In genomic region chr12:95551913-95552516, GRCh38 we compare ENCODE assay signal across 20 cellular contexts. TPM values are rescaled to one million over a fixed set of nuclear protein-coding genes. Genes with fewer than 3 reads are reported as not detected.
DNase-seq lines count a peak whose midpoint lies in the region; ATAC-seq and TF ChIP-seq lines count a peak whose summit lies in the region.
"Had no signal": no experiment of that assay in that cellular context is flagged by ENCODE, and none has a peak within 500 bp of the region (broad histone marks: within the 10 kb centered on the region; RNA-seq: fewer than 3 reads in every experiment).

No MANE protein-coding gene starts in this region.

- H3K27ac ChIP-seq in HUES64 (ENCODE audit: low read depth, low read length), result peak overlapping the region; percentile 96
- no peak overlapping the region for H3K27ac ChIP-seq in PC-9
- H3K27ac ChIP-seq: 22Rv1, left ventricle myocardium inferior, transverse colon had no signal

- CTCF ChIA-PET in PC-9 (lab: Charles Lee), result interaction anchor here (0.7 kb wide), 1 partner anchor 719 kb away, joined by 16 read pairs; no protein-coding TSS in a partner anchor

- TF ChIP-seq CTCF in natural killer cell (IDR thresholded peaks at IDR 0.05) (no peak), PC-9 (conservative IDR thresholded peaks at IDR 0.05) (no peak)

- H3K36me3 ChIP-seq in HUES64 (ENCODE audit: insufficient read depth, low read length), result no peaks in the 10 kb centered on the region
- no peaks in the 10 kb centered on the region for H3K36me3 ChIP-seq in PC-9 (ENCODE audit: low read depth)
- H3K36me3 ChIP-seq: BE2C, left ventricle myocardium inferior, transverse colon had no signal

- H2AFZ ChIP-seq in PC-9, result no peak overlapping the region

- no TSS peak for BruUV-seq in PC-9 (replicated peaks; lab: Mats Ljungman, UMichigan)

- 63% methylated on average over 5 of the region's 7 CpGs for WGBS in HUES64

- H3K4me3 ChIP-seq in HUES64 (ENCODE audit: low read length) (peak overlapping the region; percentile 92), PC-9 (no peak overlapping the region)
- H3K4me3 ChIP-seq: left ventricle myocardium inferior, transverse colon had no signal

- no peak overlapping the region for H3K4me2 ChIP-seq in PC-9

- peaks cover 47% of the 10 kb centered on the region for H3K4me1 Mint-ChIP-seq in activated T-helper 2 cell treated with anti-CD3 and anti-CD28 coated beads, Interferon-gamma antibody, Interleukin-2, Interleukin-4, amounts not matched to agents 10 μg/mL and 5 μg/mL and 100 μg/mL, durations not matched to agents 14 hours and 24 hours and 36 hours (ENCODE audit: low read depth)
- H3K4me1 Mint-ChIP-seq in natural killer cell, result peaks cover 0 to 16% of the 10 kb centered on the region in 2 donors

- DNase-seq in NOMO-1 (lab: John Stamatoyannopoulos, UW; ENCODE audit: unreplicated experiment in 2 of 2) (peak; percentile 36 to 44), NOMO-1 treated with dmso at 0.1 percent for 144 hours (lab: John Stamatoyannopoulos, UW; ENCODE audit: unreplicated experiment) (no peak), natural killer cell (no peak), PC-9 (no peak)
- no peak for DNase-seq in activated T-helper 2 cell treated with anti-CD3 and anti-CD28 coated beads, Interferon-gamma antibody, Interleukin-2, Interleukin-4, amounts not matched to agents 10 μg/mL and 5 μg/mL and 100 μg/mL, durations not matched to agents 14 hours and 24 hours and 36 hours (ENCODE audit: low spot score)
- no peak for DNase-seq in stimulated activated CD4-positive, alpha-beta T cell treated with anti-CD3 and anti-CD28 coated beads, Interleukin-2, amount 100 ng/mL, for 24 hours
- DNase-seq: activated B cell treated with CpG ODN at 0.5 μM for 24 hours; BE2C; cerebellar nuclear complex; effector memory CD8-positive, alpha-beta T cell; hippocampal formation; IMR-90; left ventricle myocardium inferior; NCI-H2171; NCI-H774; posterior cingulate gyrus; transverse colon had no signal

- peak overlapping the region; percentile 74 for H3K4me3 Mint-ChIP-seq in activated T-helper 2 cell treated with anti-CD3 and anti-CD28 coated beads, Interferon-gamma antibody, Interleukin-2, Interleukin-4, amounts not matched to agents 10 μg/mL and 5 μg/mL and 100 μg/mL, durations not matched to agents 14 hours and 24 hours and 36 hours (ENCODE audit: low read depth)
- peak overlapping the region; percentile 35 for H3K4me3 Mint-ChIP-seq in natural killer cell
- H3K4me3 Mint-ChIP-seq: activated B cell treated with CpG ODN at 0.5 μM for 24 hours had no signal

- H3K27me3 ChIP-seq in HUES64 (ENCODE audit: insufficient read depth, low read length) (no peaks in the 10 kb centered on the region), PC-9 (ENCODE audit: insufficient read depth, low read depth) (no peaks in the 10 kb centered on the region)

- H3K79me2 ChIP-seq in PC-9 (ENCODE audit: low read depth), result no peaks in the 10 kb centered on the region

- no peaks in the 10 kb centered on the region for H3K9me2 ChIP-seq in PC-9 (ENCODE audit: insufficient read depth)

- POLR2A ChIA-PET in PC-9 (lab: Charles Lee; ENCODE audit: unreplicated experiment), result no interaction called here

- H3K9me3 Mint-ChIP-seq in activated T-helper 2 cell treated with anti-CD3 and anti-CD28 coated beads, Interferon-gamma antibody, Interleukin-2, Interleukin-4, amounts not matched to agents 10 μg/mL and 5 μg/mL and 100 μg/mL, durations not matched to agents 14 hours and 24 hours and 36 hours, result peaks cover 8% of the 10 kb centered on the region
- H3K9me3 Mint-ChIP-seq in natural killer cell, result no peaks in the 10 kb centered on the region
- H3K9me3 Mint-ChIP-seq: activated B cell treated with CpG ODN at 0.5 μM for 24 hours; effector memory CD8-positive, alpha-beta T cell had no signal

- H3K9ac ChIP-seq in HUES64 (ENCODE audit: low read depth, low read length), result peak overlapping the region; percentile 85

- ATAC-seq in natural killer cell (no peak), GM18861 (IDR thresholded peaks at IDR 0.05; ENCODE audit: unreplicated experiment) (no peak)
- ATAC-seq: effector memory CD8-positive, alpha-beta T cell had no signal

- intact Hi-C loops in activated T-helper 2 cell treated with anti-CD3 and anti-CD28 coated beads, Interferon-gamma antibody, Interleukin-2, Interleukin-4, amounts not matched to agents 10 μg/mL and 5 μg/mL and 100 μg/mL, durations not matched to agents 14 hours and 24 hours and 36 hours (cut with micrococcal nuclease), result loop anchor here (5.0 kb wide), 1 partner anchor 335 kb away; the partner anchor contains the start of genes FGD6 and VEZT
- intact Hi-C loops in natural killer cell (cut with micrococcal nuclease) (no loop called here), PC-9 (cut with micrococcal nuclease; ENCODE audit: unreplicated experiment) (no loop called here)

- peak overlapping the region; percentile 75 for H3K27ac Mint-ChIP-seq in activated T-helper 2 cell treated with anti-CD3 and anti-CD28 coated beads, Interferon-gamma antibody, Interleukin-2, Interleukin-4, amounts not matched to agents 10 μg/mL and 5 μg/mL and 100 μg/mL, durations not matched to agents 14 hours and 24 hours and 36 hours
- peak overlapping the region in 1 of 2 donors; percentile 50 for H3K27ac Mint-ChIP-seq in natural killer cell
- H3K27ac Mint-ChIP-seq: activated B cell treated with CpG ODN at 0.5 μM for 24 hours had no signal

- H4K20me1 ChIP-seq in PC-9 (ENCODE audit: insufficient read depth), result no peaks in the 10 kb centered on the region

- H3K9me3 ChIP-seq in HUES64 (ENCODE audit: insufficient read depth, low read depth, low read length) (no peaks in the 10 kb centered on the region), PC-9 (ENCODE audit: insufficient read depth, low read depth) (peaks cover 4% of the 10 kb centered on the region; the same call in 1 of the 2 replicates)
- H3K9me3 ChIP-seq: transverse colon had no signal

- peaks cover 10% of the 10 kb centered on the region for H3K27me3 Mint-ChIP-seq in activated T-helper 2 cell treated with anti-CD3 and anti-CD28 coated beads, Interferon-gamma antibody, Interleukin-2, Interleukin-4, amounts not matched to agents 10 μg/mL and 5 μg/mL and 100 μg/mL, durations not matched to agents 14 hours and 24 hours and 36 hours (ENCODE audit: low read depth)
- peaks cover 21 to 28% of the 10 kb centered on the region in 2 donors for H3K27me3 Mint-ChIP-seq in natural killer cell (ENCODE audit: low read depth in 2 of 2)
- H3K27me3 Mint-ChIP-seq: activated B cell treated with CpG ODN at 0.5 μM for 24 hours had no signal

- H3K4me1 ChIP-seq in HUES64 (ENCODE audit: insufficient read depth, low read length) (peaks cover 19% of the 10 kb centered on the region), PC-9 (replicated peaks; ENCODE audit: insufficient read depth) (no peaks in the 10 kb centered on the region; the same call in none of the 2 replicates)
- H3K4me1 ChIP-seq: BE2C had no signal

- H3F3A ChIP-seq in PC-9 (ENCODE audit: insufficient read depth, low read depth), result no peaks in the 10 kb centered on the region

- peaks cover 7% of the 10 kb centered on the region for H3K36me3 Mint-ChIP-seq in activated T-helper 2 cell treated with anti-CD3 and anti-CD28 coated beads, Interferon-gamma antibody, Interleukin-2, Interleukin-4, amounts not matched to agents 10 μg/mL and 5 μg/mL and 100 μg/mL, durations not matched to agents 14 hours and 24 hours and 36 hours (ENCODE audit: low read depth)
- H3K36me3 Mint-ChIP-seq in natural killer cell, result no peaks in the 10 kb centered on the region

RNA-seq across cellular contexts. Expression of gene USP44, which starts 0.7 kb away (rescaled TPM):
- polyA plus RNA-seq in HUES64 (2013, experiment 1 of 2), result 88.2 TPM
- 72.9 TPM for polyA plus RNA-seq in HUES64 (2013, experiment 2 of 2)
- total RNA-seq in activated T-helper 2 cell treated with anti-CD3 and anti-CD28 coated beads, Interferon-gamma antibody, Interleukin-2, Interleukin-4, amounts not matched to agents 10 μg/mL and 5 μg/mL and 100 μg/mL, durations not matched to agents 14 hours and 24 hours and 36 hours, result 4.3 and 5.7 TPM in 2 replicates
- total RNA-seq in natural killer cell (1 to 10 TPM in 1 of 3 donors, under 1 TPM in 2; 0.09 to 1.8 (median 0.63) TPM), PC-9 (2021) (1.0 and 1.3 TPM in 2 replicates)

Comparison
In these comparisons a context has a peak if more than half of its experiments do, and no peak if none do; other contexts are left out.
1. DNase-seq: peak in NOMO-1 (2 of 2); none in NOMO-1 treated with dmso at 0.1 percent for 144 hours (single experiment), activated T-helper 2 cell treated with anti-CD3 and anti-CD28 coated beads, Interferon-gamma antibody, Interleukin-2, Interleukin-4, amounts not matched to agents 10 μg/mL and 5 μg/mL and 100 μg/mL, durations not matched to agents 14 hours and 24 hours and 36 hours (single experiment), natural killer cell (single experiment), stimulated activated CD4-positive, alpha-beta T cell treated with anti-CD3 and anti-CD28 coated beads, Interleukin-2, amount 100 ng/mL, for 24 hours (0 of 2) and PC-9 (0 of 2).